In genomic region chr3:141094851-141095545, GRCh38 we compare ENCODE assay signal across 10 cellular contexts. TPM values are rescaled to one million over a fixed set of nuclear protein-coding genes. Genes with fewer than 3 reads are reported as not detected.
A peak's percentile ranks its signal among the peaks of the same experiment; 100 is the strongest.
DNase-seq lines count a peak whose midpoint lies in the region; ATAC-seq lines count a peak whose summit lies in the region.
"Had no signal": no experiment of that assay in that cellular context is flagged by ENCODE, and none has a peak within 500 bp of the region (broad histone marks: within the 10 kb centered on the region; RNA-seq: fewer than 3 reads in every experiment).

No MANE protein-coding gene starts in this region.

- intact Hi-C loops in Right ventricle myocardium inferior (cut with DNase I), result loop anchor here (5.0 kb wide), 1 partner anchor 43 kb away; the partner anchor contains the start of gene SPSB4
- intact Hi-C loops in posterior vena cava (cut with DNase I), result no loop called here

- peak; percentile 87 for ATAC-seq in Right ventricle myocardium inferior
- no peak for ATAC-seq in HG03469 (IDR thresholded peaks at IDR 0.05; ENCODE audit: unreplicated experiment)
- ATAC-seq in HG03565 (IDR thresholded peaks at IDR 0.05; ENCODE audit: unreplicated experiment), result no peak

- DNase-seq in DMS79 treated with DMSO at 0.1 percent for 48 hours (lab: John Stamatoyannopoulos, UW) (peak; percentile 51), NCI-H82 (lab: John Stamatoyannopoulos, UW) (peak; percentile 96), Right ventricle myocardium inferior (ENCODE audit: missing footprints) (peak; percentile 89), posterior vena cava (ENCODE audit: low spot score) (peak; percentile 93), midbrain (lab: John Stamatoyannopoulos, UW) (no peak), T1000 (lab: John Stamatoyannopoulos, UW) (no peak)
- DNase-seq: activated naive CD8-positive, alpha-beta T cell treated with anti-CD3 and anti-CD28 coated beads for 36 hours had no signal

RNA-seq across cellular contexts. Expression of gene SPSB4, which starts 43.9 kb away (rescaled TPM):
- total RNA-seq in Right ventricle myocardium inferior (7.1 TPM), posterior vena cava (1 to 10 TPM in 1 of 2 donors, under 1 TPM in 1; 0.76 to 3.1 TPM)
- total RNA-seq: activated naive CD8-positive, alpha-beta T cell treated with anti-CD3 and anti-CD28 coated beads for 36 hours; T-helper 1 cell treated with Interleukin-12 subunit alpha and Interleukin-12 subunit beta and Interleukin-4 antibody, amounts not matched to agents 30 ng/mL and 1 ng/mL, for 36 hours had no signal

Comparison
In these comparisons a context has a peak if more than half of its experiments do, and no peak if none do; other contexts are left out.
1. DNase-seq: peak in DMS79 treated with DMSO at 0.1 percent for 48 hours (single experiment), NCI-H82 (single experiment), Right ventricle myocardium inferior (single experiment) and posterior vena cava (single experiment); none in midbrain (single experiment) and T1000 (single experiment).